ENCODE assay signal across 7 cellular contexts in the genomic region with DNA sequence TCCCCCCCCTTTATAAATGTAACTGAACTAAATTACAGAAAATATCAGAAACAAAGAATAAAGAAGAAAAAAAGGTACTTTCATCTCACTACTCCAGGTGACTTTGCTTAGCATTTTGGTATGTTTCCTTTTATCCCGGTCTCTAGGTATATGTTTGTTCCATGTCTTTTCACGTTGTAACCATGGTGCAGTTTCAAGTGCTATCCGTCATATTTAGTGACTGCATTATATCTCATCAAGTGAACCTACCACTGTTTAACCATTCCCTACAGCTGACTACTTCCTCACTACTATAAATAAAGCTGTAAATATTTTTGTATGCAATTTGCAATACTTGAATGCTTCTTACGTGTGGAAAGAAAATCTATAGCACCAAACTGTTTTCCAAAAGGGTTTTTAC. TPM values are rescaled to one million over a fixed set of nuclear protein-coding genes. Genes with fewer than 3 reads are reported as not detected.
DNase-seq lines count a peak whose midpoint lies in the region; ATAC-seq, FAIRE-seq and TF ChIP-seq lines count a peak whose summit lies in the region.

No MANE protein-coding gene starts in this region.

- H2BK120ac ChIP-seq in H1 (replicated peaks; ENCODE audit: low read depth, low read length) = no peak overlapping the region

- H4K8ac ChIP-seq in H1 (ENCODE audit: extremely low read depth, insufficient read depth, low read length) = no peak overlapping the region

- H4K5ac ChIP-seq in H1 (ENCODE audit: insufficient read length, low read depth, low read length) = no peak overlapping the region

- 75% methylated on average over 4 of the region's 4 CpGs; no CpG with 5 or more reads in 1 of the 2 experiments for WGBS in H1 (ENCODE audit: extremely low coverage in 1 of 2, insufficient coverage in 1 of 2, insufficient read length in 1 of 2, insufficient replicate concordance in 2 of 2, low coverage in 1 of 2, low lambda C conversion rate in 2 of 2, missing lambda C conversion rate in 1 of 2), 2 experiments

- no peaks in the 10 kb centered on the region for H3K27me3 ChIP-seq in OCI-LY1 (ENCODE audit: insufficient read depth, low read length)
- no peaks in the 10 kb centered on the region for H3K27me3 ChIP-seq in H1 (replicated peaks in 1 of 4; ENCODE audit: control insufficient read depth in 3 of 4, extremely low read depth in 1 of 4, insufficient read depth in 3 of 4, low read length in 3 of 4)

- H3K9ac ChIP-seq in OCI-LY1 (ENCODE audit: low read length) (peak overlapping the region; percentile 92), H1 (replicated peaks in 1 of 4; ENCODE audit: extremely low read depth in 1 of 4, low read depth in 3 of 4, low read length in 3 of 4) (peak overlapping the region in 1 of 4 experiments; percentile 34; a peak in 1 of 7 replicates)

- TF ChIP-seq EP300 in H1 (IDR thresholded peaks at IDR 0.05; ENCODE audit: borderline replicate concordance in 1 of 2, low read depth in 2 of 2, low read length in 2 of 2) = no peak

- H4K20me1 ChIP-seq in OCI-LY1 (ENCODE audit: insufficient read depth, low read length) (no peaks in the 10 kb centered on the region), H1 (replicated peaks in 1 of 2; ENCODE audit: control insufficient read depth in 1 of 2, insufficient read depth in 2 of 2, low read length in 2 of 2) (peaks cover 7 to 12% of the 10 kb centered on the region in 2 experiments)

- H3K56ac ChIP-seq in H1 (replicated peaks; ENCODE audit: insufficient read length, low read depth, low read length) = no peak overlapping the region

- CTCF ChIA-PET in HEK293 (lab: Yijun Ruan, JAX) = interaction anchor here (0.6 to 0.8 kb wide), 2 partner anchors 19 to 54 kb away, joined by 3 read pairs; a partner anchor contains a TSS
- CTCF ChIA-PET in H1 (lab: Charles Lee; ENCODE audit: partially characterized antibody) = no interaction called here

- FAIRE-seq in H1 (lab: Jason Lieb, UNC) = no peak

- H3K18ac ChIP-seq in H1 (ENCODE audit: extremely low read depth, low read length) = no peak overlapping the region

- H4K91ac ChIP-seq in H1 (replicated peaks; ENCODE audit: insufficient read length, low read length) = no peak overlapping the region

- DNase-seq in H1 (ENCODE audit: low read depth in 1 of 2, low spot score in 2 of 2) (no peak), retinal pigment epithelial cell (ENCODE audit: low read depth) (no peak), hippocampal formation (lab: John Stamatoyannopoulos, UW) (no peak), islet precursor cell (no peak)

- H3K36me3 ChIP-seq in HEK293 (ENCODE audit: control insufficient read depth in 2 of 2, insufficient read depth in 1 of 2, low read length in 2 of 2) (peaks cover 0 to 3% of the 10 kb centered on the region in 2 experiments; a peak in 2 of 3 replicates), OCI-LY1 (ENCODE audit: insufficient read depth, low read length) (peaks cover 41% of the 10 kb centered on the region), H1 (ENCODE audit: control insufficient read depth in 2 of 4, insufficient read depth in 4 of 4, low read length in 3 of 4) (peaks cover 0 to 7% (median 0%) of the 10 kb centered on the region in 4 experiments; a peak in 3 of 8 replicates)

- POLR2A ChIA-PET in HEK293 (lab: Yijun Ruan, JAX) (no interaction called here), H1 (lab: Charles Lee; ENCODE audit: partially characterized antibody) (interaction anchor here (1.1 to 1.2 kb wide), 2 partner anchors 11 to 54 kb away, joined by 3 read pairs; a partner anchor contains a TSS)

- no peak for TF ChIP-seq RAD21 in H1 (IDR thresholded peaks at IDR 0.05 in 1 of 2, conservative IDR thresholded peaks at IDR 0.05 in 1 of 2; ENCODE audit: low read depth in 2 of 2, low read length in 2 of 2)

- no peak overlapping the region for H3K14ac ChIP-seq in H1 (ENCODE audit: insufficient read length)

- peak overlapping the region; percentile 86 for H3K4me2 ChIP-seq in OCI-LY1 (ENCODE audit: low read length)
- peak overlapping the region; percentile 68 to 79 for H3K4me2 ChIP-seq in H1 (ENCODE audit: insufficient read depth in 1 of 2, low read depth in 2 of 2, low read length in 2 of 2)

- no peak overlapping the region for H2BK5ac ChIP-seq in H1 (ENCODE audit: low read depth, low read length)

- peak overlapping the region; percentile 91 for H3K4me3 ChIP-seq in HEK293 (ENCODE audit: low read depth, low read length)
- peak overlapping the region; percentile 89 for H3K4me3 ChIP-seq in OCI-LY1 (ENCODE audit: low read depth, low read length, poor library complexity, severe bottlenecking)
- H3K4me3 ChIP-seq in H1 (ENCODE audit: extremely low read depth in 1 of 4, insufficient read depth in 2 of 4, low read depth in 3 of 4, low read length in 4 of 4) = peak overlapping the region in 2 of 4 experiments; percentile 81 to 93; a peak in 3 of 8 replicates
- peak overlapping the region; percentile 92 for H3K4me3 ChIP-seq in retinal pigment epithelial cell (ENCODE audit: low read length)

- H3K23me2 ChIP-seq in H1 (ENCODE audit: low read depth, low read length) = no peaks in the 10 kb centered on the region; the same call in 1 of the 2 replicates

- H2AFZ ChIP-seq in OCI-LY1 (ENCODE audit: low read length) (no peak overlapping the region), H1 (ENCODE audit: low read length) (no peak overlapping the region)

- ATAC-seq in GM21423 (IDR thresholded peaks at IDR 0.05; ENCODE audit: unreplicated experiment) = no peak

- no peak overlapping the region for H2BK15ac ChIP-seq in H1 (ENCODE audit: low read length)

- H3K79me1 ChIP-seq in H1 (ENCODE audit: low read depth, low read length) = 0 out of 2 replicates have a peak, but pooled peaks cover 3% of the 10 kb centered on the region

- H3K79me2 ChIP-seq in OCI-LY1 (ENCODE audit: insufficient read depth, low read length) = peaks cover 69% of the 10 kb centered on the region
- peaks cover 21 to 65% of the 10 kb centered on the region in 2 experiments for H3K79me2 ChIP-seq in H1 (ENCODE audit: control insufficient read depth in 1 of 2, insufficient read depth in 2 of 2, low read length in 2 of 2)

- H3K27ac ChIP-seq in HEK293 (ENCODE audit: extremely low read depth, low read depth, low read length) (no peak overlapping the region), OCI-LY1 (ENCODE audit: low read depth, low read length, poor library complexity, severe bottlenecking) (peak overlapping the region; percentile 67), H1 (ENCODE audit: low read depth, low read length) (no peak overlapping the region)

- peaks cover 40% of the 10 kb centered on the region for H3K4me1 ChIP-seq in HEK293 (ENCODE audit: control insufficient read depth, insufficient read depth, low read length)
- H3K4me1 ChIP-seq in OCI-LY1 (ENCODE audit: insufficient read depth, low read length, severe bottlenecking) = peaks cover 52% of the 10 kb centered on the region
- peaks cover 3 to 23% (median 9%) of the 10 kb centered on the region in 4 experiments; a peak in 6 of 7 replicates for H3K4me1 ChIP-seq in H1 (replicated peaks in 1 of 4; ENCODE audit: control insufficient read depth in 3 of 4, insufficient read depth in 4 of 4, low read length in 3 of 4)

- no peak overlapping the region for H2BK12ac ChIP-seq in H1 (ENCODE audit: low read depth, low read length)

- H2AK5ac ChIP-seq in H1 (ENCODE audit: low read depth, low read length) = no peak overlapping the region

- H3K9me3 ChIP-seq in HEK293 (ENCODE audit: control insufficient read depth, insufficient read depth, low read depth, low read length) (no peaks in the 10 kb centered on the region), OCI-LY1 (ENCODE audit: low read length) (peaks cover 5% of the 10 kb centered on the region; the same call in 1 of the 2 replicates), H1 (ENCODE audit: insufficient read depth in 2 of 2, low read depth in 1 of 2, low read length in 1 of 2) (peaks cover 0 to 5% of the 10 kb centered on the region in 2 experiments; a peak in 1 of 4 replicates)

- TF ChIP-seq CTCF in HEK293 (tag by site-specific recombination; IDR thresholded peaks at IDR 0.05) (no peak), OCI-LY1 (IDR thresholded peaks at IDR 0.05; ENCODE audit: low read length) (no peak), H1 (IDR thresholded peaks at IDR 0.05; ENCODE audit: control extremely low read depth in 1 of 3, insufficient read depth in 1 of 3, low read depth in 1 of 3, low read length in 3 of 3) (no peak), retinal pigment epithelial cell (conservative IDR thresholded peaks at IDR 0.05; ENCODE audit: low read depth, low read length) (no peak)

- no peak for TF ChIP-seq POLR2A in H1 (IDR thresholded peaks at IDR 0.05; ENCODE audit: control extremely low read depth in 1 of 2, low read depth in 2 of 2, low read length in 2 of 2)

- no peak overlapping the region for H3K23ac ChIP-seq in H1 (ENCODE audit: insufficient read length)

- no peak overlapping the region for H3K4ac ChIP-seq in H1 (replicated peaks; ENCODE audit: insufficient read length, low read depth, low read length)

- H3F3A ChIP-seq in OCI-LY1 (ENCODE audit: insufficient read depth, low read length) = peaks cover 6% of the 10 kb centered on the region; the same call in 1 of the 2 replicates

- H3K9me2 ChIP-seq in OCI-LY1 (ENCODE audit: low read depth, low read length) = no peaks in the 10 kb centered on the region

- no peak overlapping the region for H2BK20ac ChIP-seq in H1 (ENCODE audit: low read length)

RNA-seq across cellular contexts. Expression of a gene that starts 2.2 kb away (rescaled TPM):
- 35.3 and 39.5 TPM in 2 replicates for total RNA-seq in H1 (2021; fragmentation: NEBNext Ultra II Directional; extraction: Animal tissue kit (Norgen Biotek cat#: 25700))
- 18.6 and 18.8 TPM in 2 replicates for polyA plus RNA-seq in H1 (2011; rRNA removed)
- polyA plus RNA-seq in H1 (2011; cell fraction: cytosol; rRNA removed) = 20.4 TPM
- 22.3 TPM for polyA plus RNA-seq in H1 (2011; cell fraction: nucleus; rRNA removed)
- 17.3 to 29.8 TPM (median 20.1 TPM) in 4 replicates for polyA plus RNA-seq in H1 (2012, experiment 1 of 2)
- 3.3 TPM for polyA plus RNA-seq in H1 (2012, experiment 2 of 2)
- polyA plus RNA-seq in H1 (2013, experiment 1 of 2) = 22.3 TPM
- polyA plus RNA-seq in H1 (2013, experiment 2 of 2) = 22.0 TPM
- 28.9 and 44.8 TPM in 2 replicates for polyA minus RNA-seq in H1 (2011; rRNA and poly(A)+ RNA removed)
- 28.5 TPM for polyA minus RNA-seq in H1 (2011; cell fraction: cytosol; rRNA and poly(A)+ RNA removed)
- polyA minus RNA-seq in H1 (2011; cell fraction: nucleus; rRNA and poly(A)+ RNA removed) = 47.2 TPM

RNA-seq across cellular contexts. Expression of a gene that starts 42.6 kb away (rescaled TPM):
- total RNA-seq in H1 (2021; fragmentation: NEBNext Ultra II Directional; extraction: Animal tissue kit (Norgen Biotek cat#: 25700)) = 0.90 and 1.0 TPM in 2 replicates
- polyA plus RNA-seq in H1 (2011; rRNA removed) = 0.74 and 0.86 TPM in 2 replicates
- 0.89 TPM for polyA plus RNA-seq in H1 (2011; cell fraction: cytosol; rRNA removed)
- 0.33 TPM for polyA plus RNA-seq in H1 (2011; cell fraction: nucleus; rRNA removed)
- 0.37 to 0.83 TPM (median 0.78 TPM) in 4 replicates for polyA plus RNA-seq in H1 (2012, experiment 1 of 2)
- polyA plus RNA-seq in H1 (2012, experiment 2 of 2) = not detected
- 1.1 TPM for polyA plus RNA-seq in H1 (2013, experiment 1 of 2)
- polyA plus RNA-seq in H1 (2013, experiment 2 of 2) = 1.2 TPM
- 0.54 TPM in 1 of 2 replicates, not detected in the other for polyA minus RNA-seq in H1 (2011; rRNA and poly(A)+ RNA removed)
- polyA minus RNA-seq in H1 (2011; cell fraction: cytosol; rRNA and poly(A)+ RNA removed) = not detected
- polyA minus RNA-seq in H1 (2011; cell fraction: nucleus; rRNA and poly(A)+ RNA removed) = 0.40 TPM

RNA-seq across cellular contexts. Expression of a gene that starts 53.4 kb away (rescaled TPM):
- 10.7 and 21.8 TPM in 2 replicates for total RNA-seq in H1 (2021; fragmentation: NEBNext Ultra II Directional; extraction: Animal tissue kit (Norgen Biotek cat#: 25700))
- 9.5 and 10.7 TPM in 2 replicates for polyA plus RNA-seq in H1 (2011; rRNA removed)
- polyA plus RNA-seq in H1 (2011; cell fraction: cytosol; rRNA removed) = 18.6 TPM
- polyA plus RNA-seq in H1 (2011; cell fraction: nucleus; rRNA removed) = 10.1 TPM
- polyA plus RNA-seq in H1 (2012, experiment 1 of 2) = 10.9 to 25.0 TPM (median 17.9 TPM) in 4 replicates
- polyA plus RNA-seq in H1 (2012, experiment 2 of 2) = 8.2 TPM
- 8.0 TPM for polyA plus RNA-seq in H1 (2013, experiment 1 of 2)
- 10.9 TPM for polyA plus RNA-seq in H1 (2013, experiment 2 of 2)
- 7.6 and 11.9 TPM in 2 replicates for polyA minus RNA-seq in H1 (2011; rRNA and poly(A)+ RNA removed)
- 8.2 TPM for polyA minus RNA-seq in H1 (2011; cell fraction: cytosol; rRNA and poly(A)+ RNA removed)
- 25.2 TPM for polyA minus RNA-seq in H1 (2011; cell fraction: nucleus; rRNA and poly(A)+ RNA removed)
